In the genomic region with DNA sequence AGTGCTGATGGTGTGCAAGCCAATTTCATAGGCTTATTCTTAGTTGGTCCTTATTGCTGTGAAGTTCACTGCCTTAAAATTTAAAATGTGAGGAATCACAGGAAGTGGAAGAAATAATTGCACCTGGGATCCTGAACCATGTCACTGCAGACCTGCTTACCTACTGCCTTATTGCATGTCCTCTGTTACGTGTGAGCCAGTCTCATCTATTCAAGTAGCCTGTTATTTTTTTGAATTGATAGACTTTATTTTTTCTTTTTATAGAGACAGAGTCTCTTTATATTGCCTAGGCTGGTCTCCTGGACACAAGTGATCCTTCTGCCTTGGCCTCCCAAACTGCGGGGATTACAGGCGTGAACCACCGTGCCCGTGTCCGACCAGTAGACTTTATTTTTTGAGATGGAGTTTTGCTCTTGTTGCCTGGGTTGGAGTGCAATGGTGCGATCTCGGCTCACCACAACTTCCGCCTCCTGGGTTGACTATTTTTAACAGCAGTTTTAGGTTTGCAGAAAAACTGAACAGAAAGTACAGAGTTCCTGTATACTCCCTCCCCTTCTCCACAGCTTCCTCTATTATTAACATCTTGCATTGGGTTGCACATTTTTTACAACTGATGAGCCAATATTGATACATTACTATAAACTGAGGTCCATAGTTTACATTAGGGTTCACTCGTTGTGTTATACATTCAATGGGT, we compare ENCODE assay signal across 8 cellular contexts. TPM values are rescaled to one million over a fixed set of nuclear protein-coding genes. Genes with fewer than 3 reads are reported as not detected.
DNase-seq lines count a peak whose midpoint lies in the region; ATAC-seq and TF ChIP-seq lines count a peak whose summit lies in the region.

No MANE protein-coding gene starts in this region.

- ATAC-seq in GM19438 (IDR thresholded peaks at IDR 0.05; ENCODE audit: low read depth, unreplicated experiment) (peak; percentile 100), HG03432 (IDR thresholded peaks at IDR 0.05; ENCODE audit: unreplicated experiment) (peak; percentile 98), natural killer cell (peak; percentile 84 to 95 (median 92))

- H3K36me3 ChIP-seq in BLaER1: no peaks in the 10 kb centered on the region

- H3K4me2 ChIP-seq in BLaER1: peak overlapping the region; percentile 92

- H3K27me3 Mint-ChIP-seq in activated CD4-positive, alpha-beta T cell treated with anti-CD3 and anti-CD28 coated beads, Interleukin-2, amount 10 ng/mL, durations not matched to agents 24 days and 14 days: peaks cover 8% of the 10 kb centered on the region
- peaks cover 6 to 8% of the 10 kb centered on the region in 2 donors for H3K27me3 Mint-ChIP-seq in natural killer cell (ENCODE audit: low read depth in 2 of 2)

- intact Hi-C loops in activated CD4-positive, alpha-beta T cell treated with anti-CD3 and anti-CD28 coated beads, Interleukin-2, amount 10 ng/mL, durations not matched to agents 24 days and 14 days (cut with micrococcal nuclease): loop anchor here (1.0 to 2.0 kb wide), 2 partner anchors 14 to 338 kb away; partner anchors contain the start of gene DISC1
- intact Hi-C loops in natural killer cell (cut with micrococcal nuclease): no loop called here

- H3K4me3 ChIP-seq in BLaER1: peak overlapping the region; percentile 54

- H3K9me3 ChIP-seq in BLaER1: peaks cover 28% of the 10 kb centered on the region

- H3K4me3 Mint-ChIP-seq in activated CD4-positive, alpha-beta T cell treated with anti-CD3 and anti-CD28 coated beads, Interleukin-2, amount 10 ng/mL, durations not matched to agents 24 days and 14 days: peak overlapping the region; percentile 79
- H3K4me3 Mint-ChIP-seq in natural killer cell: peak overlapping the region; percentile 90

- peak overlapping the region; percentile 49; the same call in 1 of the 2 replicates for H3K9ac ChIP-seq in BLaER1

- peaks cover 17% of the 10 kb centered on the region for H3K36me3 Mint-ChIP-seq in activated CD4-positive, alpha-beta T cell treated with anti-CD3 and anti-CD28 coated beads, Interleukin-2, amount 10 ng/mL, durations not matched to agents 24 days and 14 days (ENCODE audit: low read depth)
- H3K36me3 Mint-ChIP-seq in natural killer cell: no peaks in the 10 kb centered on the region

- DNase-seq in activated CD4-positive, alpha-beta T cell treated with anti-CD3 and anti-CD28 coated beads, Interleukin-2, amount 10 ng/mL, durations not matched to agents 24 days and 14 days: peak; percentile 89
- DNase-seq in natural killer cell (peak; percentile 51), NCI-H2171 (lab: John Stamatoyannopoulos, UW) (no peak), NCI-H1417 (lab: John Stamatoyannopoulos, UW) (no peak), HUDEP-2 (lab: John Stamatoyannopoulos, UW; ENCODE audit: unreplicated experiment in 76 of 76) (no peak)

- peaks cover 22% of the 10 kb centered on the region for H3K9me3 Mint-ChIP-seq in activated CD4-positive, alpha-beta T cell treated with anti-CD3 and anti-CD28 coated beads, Interleukin-2, amount 10 ng/mL, durations not matched to agents 24 days and 14 days
- no peaks in the 10 kb centered on the region for H3K9me3 Mint-ChIP-seq in natural killer cell

- peak overlapping the region; percentile 86 for H3K27ac Mint-ChIP-seq in activated CD4-positive, alpha-beta T cell treated with anti-CD3 and anti-CD28 coated beads, Interleukin-2, amount 10 ng/mL, durations not matched to agents 24 days and 14 days
- H3K27ac Mint-ChIP-seq in natural killer cell: peak overlapping the region; percentile 74 to 89

- no peaks in the 10 kb centered on the region for H3K27me3 ChIP-seq in BLaER1

- H3K4me1 ChIP-seq in BLaER1: peaks cover 57% of the 10 kb centered on the region

- TF ChIP-seq CTCF in natural killer cell (IDR thresholded peaks at IDR 0.05): no peak

- peak overlapping the region; percentile 73 for H3K27ac ChIP-seq in BLaER1

- peaks cover 5% of the 10 kb centered on the region; the same call in 1 of the 2 replicates for H4K20me1 ChIP-seq in BLaER1

- peaks cover 45% of the 10 kb centered on the region for H3K4me1 Mint-ChIP-seq in activated CD4-positive, alpha-beta T cell treated with anti-CD3 and anti-CD28 coated beads, Interleukin-2, amount 10 ng/mL, durations not matched to agents 24 days and 14 days
- peaks cover 48 to 53% of the 10 kb centered on the region in 2 donors for H3K4me1 Mint-ChIP-seq in natural killer cell

RNA-seq across cellular contexts. Expression of gene DISC1, which starts 14.0 kb away (rescaled TPM):
- 1.6 and 3.1 TPM in 2 replicates for total RNA-seq in activated CD4-positive, alpha-beta T cell treated with anti-CD3 and anti-CD28 coated beads, Interleukin-2, amount 10 ng/mL, durations not matched to agents 24 days and 14 days
- 10 to 100 TPM in 1 of 3 donors, 1 to 10 TPM in 2; 5.9 to 10.7 (median 9.7) TPM for total RNA-seq in natural killer cell

Comparison
In these comparisons a context has a peak if more than half of its experiments do, and no peak if none do; other contexts are left out.
1. DNase-seq: peak in activated CD4-positive, alpha-beta T cell treated with anti-CD3 and anti-CD28 coated beads, Interleukin-2, amount 10 ng/mL, durations not matched to agents 24 days and 14 days (single experiment) and natural killer cell (single experiment); none in NCI-H2171 (single experiment), NCI-H1417 (0 of 3) and HUDEP-2 (0 of 76).
2. Peak in every context shown above with its lines, with median percentiles within 50 percentile points of each other: ATAC-seq.